In genomic region chr17:62478424-62478975, GRCh38 we compare ENCODE assay signal across 8 cellular contexts. TPM values are rescaled to one million over a fixed set of nuclear protein-coding genes. Genes with fewer than 3 reads are reported as not detected.
DNase-seq lines count a peak whose midpoint lies in the region; ATAC-seq and TF ChIP-seq lines count a peak whose summit lies in the region.
"Not testable (repeated sequence)": the region's sequence is repeated elsewhere in the genome, so short reads cannot be mapped to it uniquely, and the experiment has no call there.

Gene TLK2 (plus strand): TSS chr17:62478825. CDS start chr17:62481126, 2,301 bp downstream.

- 3% methylated on average over 6 of the region's 69 CpGs; no CpG with 5 or more reads in 1 of the 2 donors for WGBS in transverse colon (ENCODE audit: low coverage in 1 of 2), 2 donors

- not testable (repeated sequence) for TF ChIP-seq CTCF in GM13976 (IDR thresholded peaks at IDR 0.05; ENCODE audit: borderline replicate concordance, control extremely low read depth, extremely low read depth, insufficient read depth, missing control alignments); left ventricle myocardium inferior (IDR thresholded peaks at IDR 0.05; ENCODE audit: borderline replicate concordance); transverse colon (IDR thresholded peaks at IDR 0.05)

- DNase-seq in GM13976 (ENCODE audit: low spot score) (peak; percentile 93), NCI-H146 treated with DMSO at 0.1 percent for 48 hours (lab: John Stamatoyannopoulos, UW; ENCODE audit: unreplicated experiment) (peak; percentile 51), T-helper 22 cell (ENCODE audit: low read depth) (peak; percentile 66), amygdala (lab: John Stamatoyannopoulos, UW) (peak in 47 of 56 donors; percentile 12 to 79 (median 53)), left ventricle myocardium inferior (peak; percentile 82), posterior vena cava (ENCODE audit: low spot score) (peak; percentile 92), transverse colon (peak; percentile 82)

- H3K4me1 ChIP-seq in left ventricle myocardium inferior (peaks cover 46% of the 10 kb centered on the region), transverse colon (peaks cover 10 to 41% (median 27%) of the 10 kb centered on the region in 4 donors)

- H3K27ac ChIP-seq in left ventricle myocardium inferior (replicated peaks) (peak within 1 kb of the TSS; percentile 93), transverse colon (peak within 1 kb of the TSS; percentile 93 to 100 (median 98))

- not testable (repeated sequence) for H3K27me3 ChIP-seq in left ventricle myocardium inferior (ENCODE audit: low read depth); transverse colon

- H3K4me3 ChIP-seq in left ventricle myocardium inferior (peak within 1 kb of the TSS; percentile 83), transverse colon (peak within 1 kb of the TSS; percentile 73 to 93 (median 83))

- intact Hi-C loops in left ventricle myocardium inferior (cut with micrococcal nuclease); posterior vena cava (cut with DNase I); transverse colon (cut with DNase I; ENCODE audit: low total_unique reads): not testable (repeated sequence)

- H3K9me3 ChIP-seq in left ventricle myocardium inferior (replicated peaks); transverse colon: not testable (repeated sequence)

- in situ Hi-C loops in GM13976 (cut with MboI; ENCODE audit: low sequenced_read_pairs, unreplicated experiment); transverse colon (cut with MboI; ENCODE audit: low pct_ligation_motif_present in 1 of 4, low pct_unique_long_range_greater_than_20kb in 1 of 4, low sequenced_read_pairs in 3 of 4): not testable (repeated sequence)

- peak; percentile 63 for ATAC-seq in HG02840 (IDR thresholded peaks at IDR 0.05; ENCODE audit: low FRiP score, unreplicated experiment)

- not testable (repeated sequence) for TF ChIP-seq POLR2A in transverse colon (IDR thresholded peaks at IDR 0.05)

- not testable (repeated sequence) for TF ChIP-seq EP300 in transverse colon (IDR thresholded peaks at IDR 0.05; ENCODE audit: low read depth)

- not testable (repeated sequence) for H3K36me3 ChIP-seq in left ventricle myocardium inferior
- peaks cover 0 to 10% (median 4%) of the 10 kb centered on the region in 4 donors for H3K36me3 ChIP-seq in transverse colon

RNA-seq across cellular contexts. Expression of gene TLK2, which starts in this region (rescaled TPM):
- total RNA-seq in left ventricle myocardium inferior (34.5 TPM), posterior vena cava (10 to 100 TPM; 37.0 to 42.0 TPM), transverse colon (100 to 1,000 TPM in 1 of 4 donors, 10 to 100 TPM in 3; 36.6 to 146 (median 46.7) TPM)

Comparison
In these comparisons a context has a peak if more than half of its experiments do, and no peak if none do; other contexts are left out.
1. Peak in every context shown above with its lines: DNase-seq, ATAC-seq, H3K4me3 ChIP-seq and H3K27ac ChIP-seq.